In genomic region chr5:132584560-132584959, GRCh38 we compare ENCODE assay signal across 16 cellular contexts. TPM values are rescaled to one million over a fixed set of nuclear protein-coding genes. Genes with fewer than 3 reads are reported as not detected.
"Had no signal": no experiment of that assay in that cellular context is flagged by ENCODE, and none has a peak within 500 bp of the region (broad histone marks: within the 10 kb centered on the region; RNA-seq: fewer than 3 reads in every experiment).

No MANE protein-coding gene starts in this region.

RNA-seq across cellular contexts. Expression of gene IL5, which starts 41.2 kb away (rescaled TPM):
- total RNA-seq: activated naive CD4-positive, alpha-beta T cell treated with anti-CD3 and anti-CD28 coated beads for 36 hours; activated naive CD4-positive, alpha-beta T cell treated with anti-CD3 and anti-CD28 coated beads, Interleukin-2, amount 50 U/mL, for 72 hours; activated naive CD8-positive, alpha-beta T cell treated with anti-CD3 and anti-CD28 coated beads for 36 hours; activated naive CD8-positive, alpha-beta T cell treated with anti-CD3 and anti-CD28 coated beads, Interleukin-2, amount 10 ng/mL, durations not matched to agents 7 days and 5 days; activated T-helper 17 cell treated with anti-CD3 and anti-CD28 coated beads, Interleukin-2, amount 50 U/mL, for 72 hours; adrenal gland; aorta; ascending aorta; astrocyte; body of pancreas; breast epithelium; bronchial epithelial cell; cardiac muscle cell; cardiac septum; cerebellum; chondrocyte had no signal
- polyA plus RNA-seq: adrenal gland, aorta, cardiac muscle cell had no signal
